23 cellular contexts compared by ENCODE assay signal in genomic region chr19:28523619-28524018, GRCh38.
"Had no signal": no experiment of that assay in that cellular context is flagged by ENCODE, and none has a peak within 500 bp of the region (broad histone marks: within the 10 kb centered on the region; RNA-seq: fewer than 3 reads in every experiment).

No MANE protein-coding gene starts in this region.

- H3K36me3 ChIP-seq: lower lobe of right lung, spleen, upper lobe of left lung, WERI-Rb-1 had no signal

- FAIRE-seq: astrocyte, kidney, TTC549 had no signal

- H3K4me3 Mint-ChIP-seq: activated naive CD8-positive, alpha-beta T cell; activated T-cell treated with anti-CD3 and anti-CD28 coated beads, Interleukin-2, amount 50 U/mL, for 24 hours; activated T-helper 17 cell treated with anti-CD3 and anti-CD28 coated beads, Interleukin-2, amount 50 U/mL, for 72 hours; naive thymus-derived CD4-positive, alpha-beta T cell; neural crest cell had no signal

- H3K27ac Mint-ChIP-seq: activated naive CD8-positive, alpha-beta T cell; activated T-cell treated with anti-CD3 and anti-CD28 coated beads, Interleukin-2, amount 50 U/mL, for 24 hours; activated T-helper 17 cell treated with anti-CD3 and anti-CD28 coated beads, Interleukin-2, amount 50 U/mL, for 72 hours; naive thymus-derived CD4-positive, alpha-beta T cell had no signal

- DNase-seq: activated CD4-positive, CD25-positive, alpha-beta regulatory T cell treated with anti-CD3 and anti-CD28 coated beads, Interleukin-2, amount 50 U/mL, for 72 hours; activated CD8-positive, alpha-beta memory T cell treated with anti-CD3 and anti-CD28 coated beads, Interleukin-2, amount 50 U/mL, for 4 hours; activated naive CD4-positive, alpha-beta T cell; activated T-cell treated with anti-CD3 and anti-CD28 coated beads, Interleukin-2, amount 50 U/mL, for 24 hours; central memory CD4-positive, alpha-beta T cell; dermis blood vessel endothelial cell; effector CD8-positive, alpha-beta T cell; erythroblast; foreskin keratinocyte; kidney; lower lobe of right lung; naive thymus-derived CD4-positive, alpha-beta T cell; occipital lobe; spleen; stimulated activated CD4-positive, alpha-beta T cell treated with anti-CD3 and anti-CD28 coated beads, Interleukin-4, amount 100 ng/mL, for 24 hours; stimulated activated naive CD4-positive, alpha-beta T cell treated with Interleukin-2 at 50 U/mL for 16 hours; upper lobe of left lung; WERI-Rb-1 had no signal

- H3K4me3 ChIP-seq: lower lobe of right lung, spleen, upper lobe of left lung had no signal

- H3K27me3 Mint-ChIP-seq: activated naive CD8-positive, alpha-beta T cell; activated T-cell treated with anti-CD3 and anti-CD28 coated beads, Interleukin-2, amount 50 U/mL, for 24 hours; activated T-helper 17 cell treated with anti-CD3 and anti-CD28 coated beads, Interleukin-2, amount 50 U/mL, for 72 hours; naive thymus-derived CD4-positive, alpha-beta T cell had no signal

- ATAC-seq: activated T-helper 17 cell treated with anti-CD3 and anti-CD28 coated beads, Interleukin-2, amount 50 U/mL, for 72 hours; foreskin keratinocyte; lower lobe of right lung; naive thymus-derived CD4-positive, alpha-beta T cell had no signal

- H3K27me3 ChIP-seq: foreskin keratinocyte, spleen, upper lobe of left lung had no signal

- H3K36me3 Mint-ChIP-seq: activated naive CD8-positive, alpha-beta T cell; naive thymus-derived CD4-positive, alpha-beta T cell had no signal

- H3K27ac ChIP-seq: foreskin keratinocyte, lower lobe of right lung, spleen, upper lobe of left lung, WERI-Rb-1 had no signal

- H3K4me1 Mint-ChIP-seq: activated T-helper 17 cell treated with anti-CD3 and anti-CD28 coated beads, Interleukin-2, amount 50 U/mL, for 72 hours; neural crest cell had no signal

- H3K4me1 ChIP-seq: foreskin keratinocyte, lower lobe of right lung, spleen, upper lobe of left lung had no signal

- H3K9me3 ChIP-seq: lower lobe of right lung, spleen, upper lobe of left lung had no signal

- H3K9me3 Mint-ChIP-seq: activated T-cell treated with anti-CD3 and anti-CD28 coated beads, Interleukin-2, amount 50 U/mL, for 24 hours had no signal
